In genomic region chr3:64992462-64993285, GRCh38 we compare ENCODE assay signal across 29 cellular contexts.
DNase-seq lines count a peak whose midpoint lies in the region; ATAC-seq lines count a peak whose summit lies in the region.
"Had no signal": no experiment of that assay in that cellular context is flagged by ENCODE, and none has a peak within 500 bp of the region (broad histone marks: within the 10 kb centered on the region; RNA-seq: fewer than 3 reads in every experiment).

No MANE protein-coding gene starts in this region.

- H2BK120ac ChIP-seq in mesenchymal stem cell (ENCODE audit: low read depth, low read length) = no peak overlapping the region

- H3K23ac ChIP-seq in mesenchymal stem cell (ENCODE audit: low read length in 2 of 2) = no peak overlapping the region

- DNase-seq in H7 (peak; percentile 22), head of caudate nucleus (peak in 33 of 42 donors; percentile 2 to 71 (median 33)), mesenchymal stem cell (no peak), T-helper 1 cell (no peak), DMS79 (lab: John Stamatoyannopoulos, UW) (no peak)
- DNase-seq in stimulated activated CD4-positive, alpha-beta T cell treated with anti-CD3 and anti-CD28 coated beads, Interleukin-4, amount 100 ng/mL, for 24 hours = no peak
- DNase-seq in activated naive CD4-positive, alpha-beta T cell treated with anti-CD3 and anti-CD28 coated beads, Interleukin-2, amount 50 U/mL, for 72 hours (ENCODE audit: low spot score in 2 of 2) = no peak
- DNase-seq: activated CD4-positive, alpha-beta T cell treated with anti-CD3 and anti-CD28 coated beads, Interleukin-2, amount 50 U/mL, for 48 hours; activated effector memory CD4-positive, alpha-beta T cell treated with Interleukin-2 at 50 U/mL for 16 hours; activated naive CD8-positive, alpha-beta T cell treated with anti-CD3 and anti-CD28 coated beads, Interleukin-2, amount 50 U/mL, for 24 hours; CD4-positive, alpha-beta T cell; DMS153; effector memory CD4-positive, alpha-beta T cell; esophagus squamous epithelium; GF-D8; MG63; naive B cell; NCI-H1436 treated with DMSO at 0.1 percent for 48 hours; NCI-H510A treated with DMSO at 0.1 percent for 48 hours; right lobe of liver had no signal

- no peaks in the 10 kb centered on the region for H3K36me3 Mint-ChIP-seq in activated naive CD4-positive, alpha-beta T cell treated with anti-CD3 and anti-CD28 coated beads, Interleukin-2, amount 50 U/mL, for 72 hours
- H3K36me3 Mint-ChIP-seq: brain; IgD-negative memory B cell; memory B cell; naive B cell; stimulated activated effector memory CD8-positive, alpha-beta T cell treated with anti-CD3 and anti-CD28 coated beads, Interleukin-12 subunit alpha, Interleukin-12 subunit beta, amount 100 ng/mL, for 72 hours had no signal

- H2BK15ac ChIP-seq in mesenchymal stem cell (ENCODE audit: low read depth, poor library complexity, severe bottlenecking) = peak overlapping the region; percentile 21

- H3K27me3 ChIP-seq in ACC112 (ENCODE audit: insufficient read depth, low read length) (no peaks in the 10 kb centered on the region), H7 (ENCODE audit: control insufficient read depth, insufficient read depth, low read length) (no peaks in the 10 kb centered on the region), mesenchymal stem cell (ENCODE audit: control insufficient read depth in 1 of 2, insufficient read depth in 1 of 2, low read length in 2 of 2) (no peaks in the 10 kb centered on the region)
- H3K27me3 ChIP-seq: esophagus squamous epithelium, MG63, right lobe of liver, vagina had no signal

- H2BK12ac ChIP-seq in mesenchymal stem cell (ENCODE audit: low read length in 2 of 2) = no peak overlapping the region

- H3K9me3 ChIP-seq in mesenchymal stem cell (ENCODE audit: control insufficient read depth, low read length) = no peaks in the 10 kb centered on the region
- H3K9me3 ChIP-seq: esophagus squamous epithelium, MG63, right lobe of liver, vagina had no signal

- H3K9me3 Mint-ChIP-seq in activated naive CD4-positive, alpha-beta T cell treated with anti-CD3 and anti-CD28 coated beads, Interleukin-2, amount 50 U/mL, for 72 hours = peaks cover 6 to 11% of the 10 kb centered on the region in 2 donors

- no peak overlapping the region for H3K9ac ChIP-seq in mesenchymal stem cell (ENCODE audit: low read length)

- WGBS in mesenchymal stem cell = 85% methylated on average over 6 of the region's 8 CpGs

- H3K4me1 ChIP-seq in ACC112 (ENCODE audit: control insufficient read depth, insufficient read depth, low read length, unreplicated experiment) (peaks cover 12% of the 10 kb centered on the region), mesenchymal stem cell (ENCODE audit: control insufficient read depth, insufficient read depth, low read depth, low read length) (peaks cover 4% of the 10 kb centered on the region)
- H3K4me1 ChIP-seq: right lobe of liver had no signal

- ATAC-seq in activated naive CD4-positive, alpha-beta T cell treated with anti-CD3 and anti-CD28 coated beads, Interleukin-2, amount 50 U/mL, for 72 hours = no peak
- ATAC-seq: activated naive CD8-positive, alpha-beta T cell treated with anti-CD3 and anti-CD28 coated beads, Interleukin-2, amount 50 U/mL, for 24 hours; HCT116; stimulated activated effector memory CD8-positive, alpha-beta T cell treated with anti-CD3 and anti-CD28 coated beads, Interleukin-12 subunit alpha, Interleukin-12 subunit beta, amount 100 ng/mL, for 72 hours had no signal

- H4K8ac ChIP-seq in mesenchymal stem cell (ENCODE audit: low read length) = no peak overlapping the region

- H3K4me3 ChIP-seq in ACC112 (ENCODE audit: low read depth, low read length) (no peak overlapping the region), H7 (ENCODE audit: insufficient read depth, low read depth, low read length) (no peak overlapping the region), mesenchymal stem cell (ENCODE audit: insufficient read depth in 1 of 2, low read depth in 1 of 2, low read length in 2 of 2) (no peak overlapping the region)
- H3K4me3 ChIP-seq: esophagus squamous epithelium, MG63, right lobe of liver, SK-N-MC, vagina had no signal

- H2AK5ac ChIP-seq in mesenchymal stem cell (ENCODE audit: low read length, severe bottlenecking) = no peak overlapping the region

- no peak overlapping the region for H2BK5ac ChIP-seq in mesenchymal stem cell (ENCODE audit: low read depth, low read length, poor library complexity, severe bottlenecking)

- no peak overlapping the region for H3K14ac ChIP-seq in mesenchymal stem cell (ENCODE audit: low read length in 2 of 2)

- H2AFZ ChIP-seq in ACC112 (ENCODE audit: low read length, unreplicated experiment) (peak overlapping the region; percentile 5), mesenchymal stem cell (ENCODE audit: low read depth, low read length) (no peak overlapping the region)

- H3K79me2 ChIP-seq in ACC112 (ENCODE audit: control insufficient read depth, insufficient read depth, low read length, unreplicated experiment) = no peaks in the 10 kb centered on the region

- H3K36me3 ChIP-seq in ACC112 (ENCODE audit: insufficient read depth, low read length) = no peaks in the 10 kb centered on the region
- no peaks in the 10 kb centered on the region for H3K36me3 ChIP-seq in H7 (replicated peaks; ENCODE audit: control insufficient read depth, insufficient read depth, low read length)
- H3K36me3 ChIP-seq in mesenchymal stem cell (ENCODE audit: control insufficient read depth in 1 of 2, insufficient read depth in 2 of 2, low read depth in 1 of 2, low read length in 2 of 2) = no peaks in the 10 kb centered on the region
- H3K36me3 ChIP-seq: esophagus squamous epithelium, MG63, right lobe of liver, vagina had no signal

- H3K18ac ChIP-seq in mesenchymal stem cell (ENCODE audit: low read depth in 1 of 2, low read length in 2 of 2) = no peak overlapping the region

- H4K91ac ChIP-seq in mesenchymal stem cell (ENCODE audit: low read length) = no peak overlapping the region

- no peak overlapping the region for H3K27ac Mint-ChIP-seq in activated naive CD4-positive, alpha-beta T cell treated with anti-CD3 and anti-CD28 coated beads, Interleukin-2, amount 50 U/mL, for 72 hours
- H3K27ac Mint-ChIP-seq: activated naive CD8-positive, alpha-beta T cell treated with anti-CD3 and anti-CD28 coated beads, Interleukin-2, amount 50 U/mL, for 24 hours; CD4-positive, alpha-beta T cell; IgD-negative memory B cell; memory B cell; naive B cell; stimulated activated effector memory CD8-positive, alpha-beta T cell treated with anti-CD3 and anti-CD28 coated beads, Interleukin-12 subunit alpha, Interleukin-12 subunit beta, amount 100 ng/mL, for 72 hours; T-helper 2 cell treated with Interferon-gamma antibody and Interleukin-4, amounts not matched to agents 5 μg/mL and 100 μg/mL, for 36 hours had no signal

- H3K4me2 ChIP-seq in mesenchymal stem cell (ENCODE audit: low read length, poor library complexity, severe bottlenecking) = no peak overlapping the region

- H3K27ac ChIP-seq in ACC112 (ENCODE audit: low read depth, low read length) = no peak overlapping the region
- H3K27ac ChIP-seq in mesenchymal stem cell (ENCODE audit: low read length, poor library complexity, severe bottlenecking) = no peak overlapping the region
- H3K27ac ChIP-seq: right lobe of liver, SK-N-MC, vagina had no signal

- no peak overlapping the region for H3K4ac ChIP-seq in mesenchymal stem cell (ENCODE audit: low read depth in 1 of 2, low read length in 2 of 2)

- H3K79me1 ChIP-seq in mesenchymal stem cell (replicated peaks; ENCODE audit: low read length, poor library complexity, severe bottlenecking) = no peaks in the 10 kb centered on the region

- intact Hi-C loops in head of caudate nucleus (cut with DNase I) = no loop called here

Comparison
In these comparisons a context has a peak if more than half of its experiments do, and no peak if none do; other contexts are left out.
1. DNase-seq: peak in H7 (single experiment) and head of caudate nucleus (33 of 42); none in mesenchymal stem cell (single experiment), stimulated activated CD4-positive, alpha-beta T cell treated with anti-CD3 and anti-CD28 coated beads, Interleukin-4, amount 100 ng/mL, for 24 hours (single experiment), T-helper 1 cell (0 of 5), DMS79 (single experiment) and activated naive CD4-positive, alpha-beta T cell treated with anti-CD3 and anti-CD28 coated beads, Interleukin-2, amount 50 U/mL, for 72 hours (0 of 2).